19 cellular contexts compared by ENCODE assay signal in genomic region chr16:50489187-50489586, GRCh38. TPM values are rescaled to one million over a fixed set of nuclear protein-coding genes. Genes with fewer than 3 reads are reported as not detected.
A peak's percentile ranks its signal among the peaks of the same experiment; 100 is the strongest.
DNase-seq lines count a peak whose midpoint lies in the region; ATAC-seq, FAIRE-seq and TF ChIP-seq lines count a peak whose summit lies in the region.
"Had no signal": no experiment of that assay in that cellular context is flagged by ENCODE, and none has a peak within 500 bp of the region (broad histone marks: within the 10 kb centered on the region; RNA-seq: fewer than 3 reads in every experiment).

No MANE protein-coding gene starts in this region.

- H3K9me3 Mint-ChIP-seq in endodermal cell, result peaks cover 19% of the 10 kb centered on the region
- H3K9me3 Mint-ChIP-seq in type B pancreatic cell, result peaks cover 3% of the 10 kb centered on the region
- H3K9me3 Mint-ChIP-seq in HFFc6, result no peaks in the 10 kb centered on the region; the same call in 1 of the 2 replicates
- H3K9me3 Mint-ChIP-seq: CD4-positive, alpha-beta T cell had no signal

- DNase-seq in DMS 273 (lab: John Stamatoyannopoulos, UW; ENCODE audit: unreplicated experiment) (peak; percentile 17), DMS 273 treated with DMSO at 0.1 percent for 48 hours (lab: John Stamatoyannopoulos, UW) (no peak), IMR-90 (no peak), endodermal cell (peak; percentile 24), type B pancreatic cell (ENCODE audit: extremely low spot score, unreplicated experiment) (peak; percentile 27), GM12891 (ENCODE audit: insufficient read length, low spot score) (no peak), HFFc6 (no peak), H4 (ENCODE audit: low spot score) (no peak)
- DNase-seq: ACHN; CD4-positive, alpha-beta T cell; DND-41; GDM1; HCEC 1CT had no signal

- no peak overlapping the region for H4K91ac ChIP-seq in IMR-90 (ENCODE audit: insufficient read depth, low read depth, low read length)

- H3K4me2 ChIP-seq in IMR-90 (ENCODE audit: low read depth, low read length), result no peak overlapping the region

- H3K27me3 ChIP-seq in IMR-90 (ENCODE audit: control insufficient read depth, insufficient read depth, low read length) (no peaks in the 10 kb centered on the region), endodermal cell (ENCODE audit: control insufficient read depth, insufficient read depth, low read length, poor library complexity, severe bottlenecking) (no peaks in the 10 kb centered on the region)

- H3K4ac ChIP-seq in IMR-90 (ENCODE audit: low read depth, low read length), result no peak overlapping the region

- no peak overlapping the region for H3K14ac ChIP-seq in IMR-90 (replicated peaks; ENCODE audit: low read depth, low read length)

- intact Hi-C loops in IMR-90 (cut with micrococcal nuclease), result no loop called here

- H2BK5ac ChIP-seq in IMR-90 (ENCODE audit: low read depth, low read length, poor library complexity, severe bottlenecking), result no peak overlapping the region

- no peak overlapping the region for H3K23ac ChIP-seq in IMR-90 (ENCODE audit: low read depth, low read length)

- TF ChIP-seq RAD21 in IMR-90 (IDR thresholded peaks at IDR 0.05; ENCODE audit: low read length), result no peak

- CTCF ChIA-PET in IMR-90 (lab: Yijun Ruan, JAX), result no interaction called here

- no TSS peak for BruUV-seq in IMR-90 (replicated peaks; lab: Mats Ljungman, UMichigan)

- H3K4me1 Mint-ChIP-seq in endodermal cell (no peaks in the 10 kb centered on the region), type B pancreatic cell (ENCODE audit: unreplicated experiment) (no peaks in the 10 kb centered on the region), HFFc6 (ENCODE audit: low read depth) (no peaks in the 10 kb centered on the region)
- H3K4me1 Mint-ChIP-seq: B cell had no signal

- no peaks in the 10 kb centered on the region for H3K79me1 ChIP-seq in IMR-90 (ENCODE audit: low read depth in 1 of 2, low read length in 2 of 2)

- H3K27me3 Mint-ChIP-seq in endodermal cell (ENCODE audit: insufficient read depth) (peaks cover 8% of the 10 kb centered on the region), type B pancreatic cell (peaks cover 6% of the 10 kb centered on the region), HFFc6 (ENCODE audit: insufficient read depth) (peaks cover 2% of the 10 kb centered on the region; the same call in 1 of the 2 replicates)

- H3K36me3 Mint-ChIP-seq in endodermal cell (ENCODE audit: low read depth) (no peaks in the 10 kb centered on the region), type B pancreatic cell (no peaks in the 10 kb centered on the region), HFFc6 (ENCODE audit: low read depth) (no peaks in the 10 kb centered on the region)

- H3K27ac Mint-ChIP-seq in endodermal cell (no peak overlapping the region), type B pancreatic cell (no peak overlapping the region), HFFc6 (no peak overlapping the region)
- H3K27ac Mint-ChIP-seq: B cell; CD4-positive, alpha-beta T cell had no signal

- H3K9ac ChIP-seq in IMR-90 (ENCODE audit: low read depth, low read length) (no peak overlapping the region), endodermal cell (ENCODE audit: extremely low read depth, low read length, poor library complexity, severe bottlenecking) (no peak overlapping the region)

- H2BK15ac ChIP-seq in IMR-90 (ENCODE audit: low read depth, low read length), result no peak overlapping the region

- FAIRE-seq in GM12891 (lab: Jason Lieb, UNC), result no peak
- FAIRE-seq: GM19239, H1, HTR-8/SVneo, K562 had no signal

- TF ChIP-seq POLR2A in IMR-90 (IDR thresholded peaks at IDR 0.05; ENCODE audit: low read depth, low read length) (no peak), GM12891 (IDR thresholded peaks at IDR 0.05; ENCODE audit: low read depth, low read length) (no peak)

- no peak overlapping the region for H4K5ac ChIP-seq in IMR-90 (ENCODE audit: low read depth, low read length)

- H2BK120ac ChIP-seq in IMR-90 (ENCODE audit: low read depth, low read length), result no peak overlapping the region

- in situ Hi-C loops in IMR-90 (cut with MboI; ENCODE audit: low sequenced_read_pairs), result no loop called here

- no peak overlapping the region for H4K8ac ChIP-seq in IMR-90 (ENCODE audit: low read depth in 2 of 2, low read length in 2 of 2)

- H4K20me1 ChIP-seq in IMR-90 (ENCODE audit: insufficient read depth, low read length), result no peaks in the 10 kb centered on the region

- H3K9me3 ChIP-seq in IMR-90 (ENCODE audit: control insufficient read depth, insufficient read depth, low read length) (no peaks in the 10 kb centered on the region), endodermal cell (ENCODE audit: control insufficient read depth, low read length) (peaks cover 9% of the 10 kb centered on the region)

- H3K56ac ChIP-seq in IMR-90 (ENCODE audit: extremely low read depth, insufficient read depth, low read length), result no peak overlapping the region

- no peak overlapping the region for H3K4me3 Mint-ChIP-seq in endodermal cell
- H3K4me3 Mint-ChIP-seq in type B pancreatic cell, result no peak overlapping the region
- H3K4me3 Mint-ChIP-seq in HFFc6, result no peak overlapping the region
- H3K4me3 Mint-ChIP-seq: B cell; CD4-positive, alpha-beta T cell had no signal

- no peak overlapping the region for H2AK5ac ChIP-seq in IMR-90 (ENCODE audit: low read depth, low read length)

- H3K4me1 ChIP-seq in IMR-90 (ENCODE audit: control insufficient read depth, insufficient read depth, low read length) (no peaks in the 10 kb centered on the region), endodermal cell (ENCODE audit: control insufficient read depth, insufficient read depth, low read length) (no peaks in the 10 kb centered on the region)

- TF ChIP-seq CTCF in IMR-90 (conservative IDR thresholded peaks at IDR 0.05; ENCODE audit: low read depth, low read length) (no peak), endodermal cell (conservative IDR thresholded peaks at IDR 0.05) (no peak), type B pancreatic cell (conservative IDR thresholded peaks at IDR 0.05) (no peak), HFFc6 (IDR thresholded peaks at IDR 0.05) (no peak)

- H3K4me3 ChIP-seq in IMR-90 (ENCODE audit: insufficient read depth, low read depth, low read length) (no peak overlapping the region), endodermal cell (ENCODE audit: low read length) (no peak overlapping the region)
- H3K4me3 ChIP-seq: K562 had no signal

- H3K27ac ChIP-seq in IMR-90 (ENCODE audit: insufficient read depth, low read length) (no peak overlapping the region), endodermal cell (ENCODE audit: low read depth, low read length) (no peak overlapping the region)
- H3K27ac ChIP-seq: 22Rv1 had no signal

- ATAC-seq in IMR-90 (ENCODE audit: low read depth), result no peak
- ATAC-seq: K562 had no signal

- no peaks in the 10 kb centered on the region for H3K36me3 ChIP-seq in IMR-90 (ENCODE audit: control insufficient read depth, insufficient read depth, low read length)
- H3K36me3 ChIP-seq in endodermal cell (ENCODE audit: control insufficient read depth, insufficient read depth, low read length), result no peaks in the 10 kb centered on the region

- no peak overlapping the region for H3K18ac ChIP-seq in IMR-90 (ENCODE audit: low read depth, low read length)

- H2AK9ac ChIP-seq in IMR-90 (replicated peaks; ENCODE audit: low read depth, low read length, poor library complexity), result no peak overlapping the region

- peak overlapping the region; percentile 21 for H2AFZ ChIP-seq in IMR-90 (replicated peaks; ENCODE audit: low read length, poor library complexity)

- POLR2A ChIA-PET in IMR-90 (lab: Charles Lee; ENCODE audit: unreplicated experiment), result no interaction called here

- WGBS in IMR-90 (ENCODE audit: extremely low coverage in 2 of 2, insufficient read length in 1 of 2), 2 experiments, result no CpG with 5 or more reads among the region's 3 CpGs
- WGBS in endodermal cell (ENCODE audit: insufficient coverage in 1 of 2, insufficient read length in 1 of 2), 2 experiments, result 86 to 90% methylated on average over 2 to 3 of the region's 3 CpGs

- dilution Hi-C loops in IMR-90 (cut with HindIII; ENCODE audit: low sequenced_read_pairs, unreplicated experiment), result no loop called here

- H3K9me1 ChIP-seq in IMR-90 (ENCODE audit: insufficient read depth, low read length), result no peaks in the 10 kb centered on the region

- H2BK20ac ChIP-seq in IMR-90 (ENCODE audit: low read depth, low read length), result no peak overlapping the region

TF ChIP-seq in IMR-90, 13 proteins besides CTCF, POLR2A, EP300 and RAD21:
- TF ChIP-seq MXI1 (IDR thresholded peaks at IDR 0.05; ENCODE audit: borderline replicate concordance, low read depth, low read length), result no peak
- no peak for TF ChIP-seq MAZ (IDR thresholded peaks at IDR 0.05; ENCODE audit: borderline replicate concordance, low read depth, low read length)
- TF ChIP-seq RCOR1 (IDR thresholded peaks at IDR 0.05; ENCODE audit: insufficient replicate concordance, low read length), result no peak
- TF ChIP-seq NFE2L2 (IDR thresholded peaks at IDR 0.05; ENCODE audit: low read depth, low read length), result no peak
- TF ChIP-seq RFX5 (IDR thresholded peaks at IDR 0.05; ENCODE audit: low read depth, low read length), result no peak
TF ChIP-seq in IMR-90: peak in this region for 0.

TF ChIP-seq in GM12891, 5 proteins besides CTCF, POLR2A, EP300 and RAD21:
- no peak for TF ChIP-seq PAX5 (IDR thresholded peaks at IDR 0.05; ENCODE audit: insufficient read depth, low read length, severe bottlenecking)
- no peak for TF ChIP-seq POLR2AphosphoS5 (IDR thresholded peaks at IDR 0.05; ENCODE audit: low read depth, low read length)
- no peak for TF ChIP-seq POU2F2 (IDR thresholded peaks at IDR 0.05; ENCODE audit: low read depth, low read length)
- no peak for TF ChIP-seq TAF1 (IDR thresholded peaks at IDR 0.05; ENCODE audit: low read depth, low read length)
- TF ChIP-seq SPI1 (IDR thresholded peaks at IDR 0.05; ENCODE audit: low read depth, low read length), result no peak

RNA-seq across cellular contexts. Expression of gene NKD1, which starts 59.0 kb away (rescaled TPM):
- total RNA-seq in IMR-90 (2012; rRNA removed) (under 0.01 TPM in 1 of 2 replicates, not detected in the other), endodermal cell (1 to 10 TPM; 7.0 to 9.5 TPM), type B pancreatic cell (ENCODE audit: low replicate concordance) (33.8 and 43.2 TPM in 2 replicates)
- not detected in 2 replicates for polyA plus RNA-seq in IMR-90 (2012; rRNA removed)
- polyA plus RNA-seq in IMR-90 (2012; cell fraction: cytosol; rRNA removed), result 0.04 TPM in 1 of 2 replicates, not detected in the other
- under 0.01 TPM in 1 of 2 replicates, not detected in the other for polyA plus RNA-seq in IMR-90 (2012; cell fraction: nucleus; rRNA removed; ENCODE audit: low replicate concordance)
- polyA plus RNA-seq in endodermal cell (2013, experiment 1 of 2), result 32.4 TPM
- polyA plus RNA-seq in endodermal cell (2013, experiment 2 of 2), result 20.2 TPM
- polyA plus RNA-seq in GM12891 (2012; ENCODE audit: low read depth, missing spikeins), result 0.04 TPM
- total RNA-seq in HFFc6 (2021; fragmentation: NEBNext Ultra II Directional; extraction: Animal tissue kit (Norgen Biotek cat#: 25700)), result not detected
- total RNA-seq in H4 (2014; rRNA removed; shearing (Covaris generic)), result 0.16 and 0.21 TPM in 2 replicates

Comparison
In these comparisons a context has a peak if more than half of its experiments do, and no peak if none do; other contexts are left out.
1. DNase-seq: peak in DMS 273 (single experiment), endodermal cell (single experiment) and type B pancreatic cell (single experiment); none in DMS 273 treated with DMSO at 0.1 percent for 48 hours (single experiment), IMR-90 (single experiment), GM12891 (single experiment), HFFc6 (single experiment) and H4 (single experiment).